Comparison of ENCODE assay signal across 2 cellular contexts in the genomic region with DNA sequence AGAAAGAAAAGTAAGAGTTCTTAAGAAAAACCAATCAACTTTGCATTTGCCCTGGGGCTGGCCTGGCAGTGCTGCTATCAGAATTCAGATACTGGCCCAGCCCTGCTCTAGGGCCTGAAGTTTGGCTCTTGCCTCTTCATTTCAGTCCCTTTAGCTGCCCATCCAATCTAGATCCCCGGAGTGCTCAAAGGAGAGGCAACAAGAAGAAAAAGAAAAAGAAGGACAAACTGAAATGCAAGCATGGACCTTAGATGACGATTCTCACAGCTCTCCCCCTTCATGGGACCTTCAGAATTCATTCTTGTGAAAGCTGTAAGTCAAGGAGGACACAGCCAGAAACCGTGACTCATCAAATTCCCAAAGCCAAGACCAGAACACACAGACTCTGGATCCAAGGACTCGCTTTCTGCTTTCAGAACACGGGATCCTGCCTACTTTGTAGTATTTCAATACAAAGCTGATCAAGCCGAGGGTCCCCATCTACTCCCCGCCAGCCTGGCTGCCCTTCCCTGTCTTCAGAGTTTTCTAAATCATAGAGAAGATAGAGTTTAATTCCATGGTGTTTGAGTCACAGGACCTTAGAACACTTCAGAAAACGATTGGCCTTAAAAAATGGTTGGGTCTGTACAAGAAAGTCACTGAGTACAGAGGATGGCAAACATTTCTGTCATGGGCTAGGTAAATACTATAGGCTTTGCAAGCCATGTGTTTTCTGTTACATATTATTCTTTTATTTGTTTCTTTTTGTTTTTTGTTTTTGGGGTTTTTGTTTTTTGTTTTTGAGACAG.
A peak's percentile ranks its signal among the peaks of the same experiment; 100 is the strongest.
TF ChIP-seq lines count a peak whose summit lies in the region.

No MANE protein-coding gene starts in this region.

TF ChIP-seq in IMR-90, 13 proteins besides CTCF, POLR2A, EP300 and RAD21 (continued from another document):
- TF ChIP-seq, protein P1, sequence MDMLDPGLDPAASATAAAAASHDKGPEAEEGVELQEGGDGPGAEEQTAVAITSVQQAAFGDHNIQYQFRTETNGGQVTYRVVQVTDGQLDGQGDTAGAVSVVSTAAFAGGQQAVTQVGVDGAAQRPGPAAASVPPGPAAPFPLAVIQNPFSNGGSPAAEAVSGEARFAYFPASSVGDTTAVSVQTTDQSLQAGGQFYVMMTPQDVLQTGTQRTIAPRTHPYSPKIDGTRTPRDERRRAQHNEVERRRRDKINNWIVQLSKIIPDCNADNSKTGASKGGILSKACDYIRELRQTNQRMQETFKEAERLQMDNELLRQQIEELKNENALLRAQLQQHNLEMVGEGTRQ (IDR thresholded peaks at IDR 0.05; ENCODE audit: low read depth, low read length) = no peak
- TF ChIP-seq SMC3 (IDR thresholded peaks at IDR 0.05; ENCODE audit: low read depth, low read length) (no peak), NFE2L2 (IDR thresholded peaks at IDR 0.05; ENCODE audit: low read depth, low read length) (peak; percentile 95), MAFK (IDR thresholded peaks at IDR 0.05; ENCODE audit: low read depth, low read length) (peak; percentile 59)

TF ChIP-seq in liver, 16 proteins besides CTCF, POLR2A, EP300 and RAD21 (continued from another document):
- TF ChIP-seq, protein P2, sequence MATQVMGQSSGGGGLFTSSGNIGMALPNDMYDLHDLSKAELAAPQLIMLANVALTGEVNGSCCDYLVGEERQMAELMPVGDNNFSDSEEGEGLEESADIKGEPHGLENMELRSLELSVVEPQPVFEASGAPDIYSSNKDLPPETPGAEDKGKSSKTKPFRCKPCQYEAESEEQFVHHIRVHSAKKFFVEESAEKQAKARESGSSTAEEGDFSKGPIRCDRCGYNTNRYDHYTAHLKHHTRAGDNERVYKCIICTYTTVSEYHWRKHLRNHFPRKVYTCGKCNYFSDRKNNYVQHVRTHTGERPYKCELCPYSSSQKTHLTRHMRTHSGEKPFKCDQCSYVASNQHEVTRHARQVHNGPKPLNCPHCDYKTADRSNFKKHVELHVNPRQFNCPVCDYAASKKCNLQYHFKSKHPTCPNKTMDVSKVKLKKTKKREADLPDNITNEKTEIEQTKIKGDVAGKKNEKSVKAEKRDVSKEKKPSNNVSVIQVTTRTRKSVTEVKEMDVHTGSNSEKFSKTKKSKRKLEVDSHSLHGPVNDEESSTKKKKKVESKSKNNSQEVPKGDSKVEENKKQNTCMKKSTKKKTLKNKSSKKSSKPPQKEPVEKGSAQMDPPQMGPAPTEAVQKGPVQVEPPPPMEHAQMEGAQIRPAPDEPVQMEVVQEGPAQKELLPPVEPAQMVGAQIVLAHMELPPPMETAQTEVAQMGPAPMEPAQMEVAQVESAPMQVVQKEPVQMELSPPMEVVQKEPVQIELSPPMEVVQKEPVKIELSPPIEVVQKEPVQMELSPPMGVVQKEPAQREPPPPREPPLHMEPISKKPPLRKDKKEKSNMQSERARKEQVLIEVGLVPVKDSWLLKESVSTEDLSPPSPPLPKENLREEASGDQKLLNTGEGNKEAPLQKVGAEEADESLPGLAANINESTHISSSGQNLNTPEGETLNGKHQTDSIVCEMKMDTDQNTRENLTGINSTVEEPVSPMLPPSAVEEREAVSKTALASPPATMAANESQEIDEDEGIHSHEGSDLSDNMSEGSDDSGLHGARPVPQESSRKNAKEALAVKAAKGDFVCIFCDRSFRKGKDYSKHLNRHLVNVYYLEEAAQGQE (IDR thresholded peaks at IDR 0.05) = no peak
- peak; percentile 47 to 68 for TF ChIP-seq JUND (IDR thresholded peaks at IDR 0.05)
